ENCODE assay signal across 11 cellular contexts in the genomic region with DNA sequence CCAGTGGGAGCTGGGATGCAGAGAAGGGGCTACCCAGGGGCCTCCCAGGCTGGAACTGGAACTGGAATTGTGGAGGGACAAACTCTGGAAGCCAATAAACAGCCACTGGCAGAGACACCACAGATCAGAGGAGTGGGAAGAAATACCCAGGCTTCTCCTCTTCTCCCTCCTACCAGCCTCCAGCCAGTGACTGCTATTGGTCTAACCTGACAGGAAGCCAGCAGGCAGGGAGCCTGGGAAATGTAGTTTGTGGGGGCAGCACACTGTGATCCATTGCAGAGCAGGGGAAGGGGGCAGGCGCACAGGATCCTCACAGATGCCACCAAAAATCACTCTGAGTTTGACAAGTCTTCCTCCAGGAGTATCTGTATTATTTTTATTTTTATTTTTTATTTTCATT. TPM values are rescaled to one million over a fixed set of nuclear protein-coding genes. Genes with fewer than 3 reads are reported as not detected.
A peak's percentile ranks its signal among the peaks of the same experiment; 100 is the strongest.
DNase-seq lines count a peak whose midpoint lies in the region; ATAC-seq and TF ChIP-seq lines count a peak whose summit lies in the region.
"Had no signal": no experiment of that assay in that cellular context is flagged by ENCODE, and none has a peak within 500 bp of the region (broad histone marks: within the 10 kb centered on the region; RNA-seq: fewer than 3 reads in every experiment).

No MANE protein-coding gene starts in this region.

- no peak overlapping the region for H3K4me3 Mint-ChIP-seq in H9
- H3K4me3 Mint-ChIP-seq in activated CD8-positive, alpha-beta memory T cell treated with anti-CD3 and anti-CD28 coated beads, Interleukin-2, amount 10 ng/mL, durations not matched to agents 7 days and 5 days = no peak overlapping the region
- no peak overlapping the region for H3K4me3 Mint-ChIP-seq in progenitor cell of endocrine pancreas (ENCODE audit: low read depth)

- H3K14ac ChIP-seq in H9 (ENCODE audit: insufficient read depth, low read length) = no peak overlapping the region

- H2AFZ ChIP-seq in H9 (ENCODE audit: low read length) = no peak overlapping the region
- H2AFZ ChIP-seq: parathyroid adenoma had no signal

- no peak overlapping the region for H2BK12ac ChIP-seq in H9 (ENCODE audit: insufficient read length, low read depth, low read length)

- H3K27me3 ChIP-seq in H9 (ENCODE audit: insufficient read depth, low read length) (no peaks in the 10 kb centered on the region), stomach (peaks cover 0 to 51% (median 19%) of the 10 kb centered on the region in 3 donors)

- ATAC-seq in GM21447 (IDR thresholded peaks at IDR 0.05; ENCODE audit: unreplicated experiment) = no peak
- ATAC-seq in activated CD8-positive, alpha-beta memory T cell treated with anti-CD3 and anti-CD28 coated beads, Interleukin-2, amount 10 ng/mL, durations not matched to agents 7 days and 5 days = no peak

- H4K8ac ChIP-seq in H9 (replicated peaks; ENCODE audit: insufficient read length, low read depth, low read length) = no peak overlapping the region

- H4K20me1 ChIP-seq in H9 (ENCODE audit: control insufficient read depth, insufficient read depth, insufficient read length) = no peaks in the 10 kb centered on the region

- intact Hi-C loops in stomach (cut with DNase I; ENCODE audit: low total_unique reads) = no loop called here

- no peak overlapping the region for H3K4me2 ChIP-seq in H9 (ENCODE audit: insufficient read depth, insufficient read length, low read length)

- H3K79me1 ChIP-seq in H9 (ENCODE audit: insufficient read depth, low read depth, low read length, poor library complexity, severe bottlenecking) = no peaks in the 10 kb centered on the region

- H2BK5ac ChIP-seq in H9 (ENCODE audit: insufficient read length, low read length) = no peak overlapping the region

- no peak overlapping the region for H2BK15ac ChIP-seq in H9 (ENCODE audit: low read depth, low read length)

- H3K27ac ChIP-seq in H9 (ENCODE audit: insufficient read length, low read depth, low read length) (no peak overlapping the region), stomach (no peak overlapping the region)
- H3K27ac ChIP-seq: parathyroid adenoma had no signal

- H3K4me3 ChIP-seq in stomach = no peak overlapping the region

- no peak overlapping the region for H3K23ac ChIP-seq in H9 (ENCODE audit: insufficient read length, low read depth, low read length)

- TF ChIP-seq CTCF in H9 (conservative IDR thresholded peaks at IDR 0.05) (no peak), progenitor cell of endocrine pancreas (IDR thresholded peaks at IDR 0.05; ENCODE audit: unreplicated experiment) (no peak), stomach (IDR thresholded peaks at IDR 0.05) (no peak)

- H3K27me3 Mint-ChIP-seq in H9 (ENCODE audit: low read depth) (no peaks in the 10 kb centered on the region; the same call in 1 of the 2 replicates), progenitor cell of endocrine pancreas (peaks cover 44% of the 10 kb centered on the region)
- H3K27me3 Mint-ChIP-seq in activated CD8-positive, alpha-beta memory T cell treated with anti-CD3 and anti-CD28 coated beads, Interleukin-2, amount 10 ng/mL, durations not matched to agents 7 days and 5 days = peaks cover 56% of the 10 kb centered on the region

- H3K9me3 ChIP-seq in H9 (ENCODE audit: control insufficient read depth, low read depth, low read length) = no peaks in the 10 kb centered on the region
- H3K9me3 ChIP-seq in stomach = no peaks in the 10 kb centered on the region

- no peak overlapping the region for H3K9ac ChIP-seq in H9 (ENCODE audit: extremely low read depth, insufficient read length, low read length)
- H3K9ac ChIP-seq: parathyroid adenoma had no signal

- H3K56ac ChIP-seq in H9 (ENCODE audit: insufficient read length, low read depth, low read length) = no peak overlapping the region

- H3K18ac ChIP-seq in H9 (ENCODE audit: insufficient read length, low read depth, low read length) = no peak overlapping the region

- no peaks in the 10 kb centered on the region for H3K36me3 ChIP-seq in stomach

- CTCF ChIA-PET in activated CD8-positive, alpha-beta memory T cell treated with anti-CD3 and anti-CD28 coated beads, Interleukin-2, amount 10 ng/mL, durations not matched to agents 7 days and 5 days (lab: Charles Lee) = interaction anchor here (1.5 kb wide), 1 partner anchor 9 kb away, joined by 4 read pairs; no protein-coding TSS in a partner anchor

- H3T11ph ChIP-seq in H9 (ENCODE audit: low read length) = no peak overlapping the region

- H2BK120ac ChIP-seq in H9 (ENCODE audit: low read depth, low read length, poor library complexity, severe bottlenecking) = no peak overlapping the region

- H4K5ac ChIP-seq in H9 (ENCODE audit: insufficient read length, low read depth, low read length) = no peak overlapping the region

- H3K27ac Mint-ChIP-seq in H9 (peak overlapping the region in 1 of 3 experiments; percentile 80; a peak in 2 of 7 replicates), progenitor cell of endocrine pancreas (no peak overlapping the region)
- no peak overlapping the region for H3K27ac Mint-ChIP-seq in activated CD8-positive, alpha-beta memory T cell treated with anti-CD3 and anti-CD28 coated beads, Interleukin-2, amount 10 ng/mL, durations not matched to agents 7 days and 5 days

- TF ChIP-seq POLR2A in stomach (IDR thresholded peaks at IDR 0.05) = no peak

- no peaks in the 10 kb centered on the region for H3K23me2 ChIP-seq in H9 (ENCODE audit: insufficient read length, low read depth, low read length, poor library complexity, severe bottlenecking)

- TF ChIP-seq EP300 in stomach (IDR thresholded peaks at IDR 0.05) = no peak

- H3K79me2 ChIP-seq in H9 (ENCODE audit: insufficient read depth, low read length) = no peaks in the 10 kb centered on the region
- H3K79me2 ChIP-seq: parathyroid adenoma had no signal

- H3K36me3 Mint-ChIP-seq in H9 (ENCODE audit: insufficient read depth in 1 of 3, low read depth in 3 of 3) (no peaks in the 10 kb centered on the region), progenitor cell of endocrine pancreas (ENCODE audit: insufficient read depth) (no peaks in the 10 kb centered on the region)
- H3K36me3 Mint-ChIP-seq in activated CD8-positive, alpha-beta memory T cell treated with anti-CD3 and anti-CD28 coated beads, Interleukin-2, amount 10 ng/mL, durations not matched to agents 7 days and 5 days = no peaks in the 10 kb centered on the region

- H3K9me3 Mint-ChIP-seq in H9 = no peaks in the 10 kb centered on the region; a peak in 2 of 5 replicates
- H3K9me3 Mint-ChIP-seq in activated CD8-positive, alpha-beta memory T cell treated with anti-CD3 and anti-CD28 coated beads, Interleukin-2, amount 10 ng/mL, durations not matched to agents 7 days and 5 days (ENCODE audit: low read depth) = no peaks in the 10 kb centered on the region
- H3K9me3 Mint-ChIP-seq in progenitor cell of endocrine pancreas (ENCODE audit: low read depth) = no peaks in the 10 kb centered on the region

- H2BK20ac ChIP-seq in H9 (ENCODE audit: low read depth, low read length, poor library complexity, severe bottlenecking) = no peak overlapping the region

- H3K4ac ChIP-seq in H9 (ENCODE audit: low read depth, low read length) = no peak overlapping the region

- WGBS in H9 (ENCODE audit: extremely low coverage, insufficient read length, low lambda C conversion rate) = no CpG with 5 or more reads among the region's 1 CpG
- 9 to 43% (median 40%) methylated on average over 1 of the region's 1 CpG for WGBS in stomach, 5 donors

- no peak overlapping the region for H4K91ac ChIP-seq in H9 (ENCODE audit: insufficient read length, low read depth, low read length)

- H3K4me1 Mint-ChIP-seq in H9 = peaks cover 64 to 79% of the 10 kb centered on the region in 2 experiments
- H3K4me1 Mint-ChIP-seq in activated CD8-positive, alpha-beta memory T cell treated with anti-CD3 and anti-CD28 coated beads, Interleukin-2, amount 10 ng/mL, durations not matched to agents 7 days and 5 days = peaks cover 8% of the 10 kb centered on the region
- no peaks in the 10 kb centered on the region for H3K4me1 Mint-ChIP-seq in progenitor cell of endocrine pancreas (ENCODE audit: low read depth)

- DNase-seq in DMS153 treated with DMSO at 0.1 percent for 48 hours (lab: John Stamatoyannopoulos, UW; ENCODE audit: unreplicated experiment) (peak; percentile 23), H9 (peak; percentile 84), RPMI7951 (ENCODE audit: low read depth) (peak; percentile 42), iris pigment epithelial cell (ENCODE audit: low read depth) (peak; percentile 43), progenitor cell of endocrine pancreas (ENCODE audit: low spot score, unreplicated experiment) (no peak), stomach (no peak)
- DNase-seq in activated CD8-positive, alpha-beta memory T cell treated with anti-CD3 and anti-CD28 coated beads, Interleukin-2, amount 10 ng/mL, durations not matched to agents 7 days and 5 days = no peak
- DNase-seq: effector CD8-positive, alpha-beta T cell had no signal

- H3K4me1 ChIP-seq in H9 (ENCODE audit: insufficient read depth, low read length) (peaks cover 11% of the 10 kb centered on the region; the same call in 1 of the 2 replicates), stomach (peaks cover 0 to 12% (median 11%) of the 10 kb centered on the region in 4 donors)
- H3K4me1 ChIP-seq: parathyroid adenoma had no signal

- H2AK5ac ChIP-seq in H9 (ENCODE audit: insufficient read length, low read length) = no peak overlapping the region

RNA-seq across cellular contexts. Expression of gene MLN, which starts 12.1 kb away (rescaled TPM):
- total RNA-seq in H9 (2021) (not detected in 2 replicates), progenitor cell of endocrine pancreas (not detected in 2 replicates), stomach (not detected)
- not detected in 2 replicates for total RNA-seq in RPMI7951 (2014; rRNA removed; shearing (Covaris generic))
- total RNA-seq in activated CD8-positive, alpha-beta memory T cell treated with anti-CD3 and anti-CD28 coated beads, Interleukin-2, amount 10 ng/mL, durations not matched to agents 7 days and 5 days = not detected
- not detected for polyA plus RNA-seq in stomach
- total RNA-seq: T-helper 1 cell treated with Interleukin-12 subunit alpha and Interleukin-12 subunit beta and Interleukin-4 antibody, amounts not matched to agents 30 ng/mL and 1 ng/mL, for 36 hours had no signal

RNA-seq across cellular contexts. Expression of gene LEMD2, which starts 26.9 kb away (rescaled TPM):
- total RNA-seq in H9 (2021) = 82.0 and 91.8 TPM in 2 replicates
- total RNA-seq in RPMI7951 (2014; rRNA removed; shearing (Covaris generic)) = 34.1 and 46.9 TPM in 2 replicates
- 10 to 100 TPM; 64.9 to 80.3 TPM for total RNA-seq in activated CD8-positive, alpha-beta memory T cell treated with anti-CD3 and anti-CD28 coated beads, Interleukin-2, amount 10 ng/mL, durations not matched to agents 7 days and 5 days
- 69.9 and 73.6 TPM in 2 replicates for total RNA-seq in progenitor cell of endocrine pancreas
- 100 to 1,000 TPM in 2 of 5 donors, 10 to 100 TPM in 3; 46.1 to 428 (median 67.1) TPM for total RNA-seq in stomach
- 10 to 100 TPM; 22.0 to 50.8 (median 24.3) TPM for polyA plus RNA-seq in stomach

Comparison
In these comparisons a context has a peak if more than half of its experiments do, and no peak if none do; other contexts are left out.
1. DNase-seq: peak in DMS153 treated with DMSO at 0.1 percent for 48 hours (single experiment), H9 (single experiment), RPMI7951 (single experiment) and iris pigment epithelial cell (single experiment); none in activated CD8-positive, alpha-beta memory T cell treated with anti-CD3 and anti-CD28 coated beads, Interleukin-2, amount 10 ng/mL, durations not matched to agents 7 days and 5 days (single experiment), progenitor cell of endocrine pancreas (single experiment) and stomach (single experiment).